Comparison of ENCODE assay signal across 8 cellular contexts in the genomic region with DNA sequence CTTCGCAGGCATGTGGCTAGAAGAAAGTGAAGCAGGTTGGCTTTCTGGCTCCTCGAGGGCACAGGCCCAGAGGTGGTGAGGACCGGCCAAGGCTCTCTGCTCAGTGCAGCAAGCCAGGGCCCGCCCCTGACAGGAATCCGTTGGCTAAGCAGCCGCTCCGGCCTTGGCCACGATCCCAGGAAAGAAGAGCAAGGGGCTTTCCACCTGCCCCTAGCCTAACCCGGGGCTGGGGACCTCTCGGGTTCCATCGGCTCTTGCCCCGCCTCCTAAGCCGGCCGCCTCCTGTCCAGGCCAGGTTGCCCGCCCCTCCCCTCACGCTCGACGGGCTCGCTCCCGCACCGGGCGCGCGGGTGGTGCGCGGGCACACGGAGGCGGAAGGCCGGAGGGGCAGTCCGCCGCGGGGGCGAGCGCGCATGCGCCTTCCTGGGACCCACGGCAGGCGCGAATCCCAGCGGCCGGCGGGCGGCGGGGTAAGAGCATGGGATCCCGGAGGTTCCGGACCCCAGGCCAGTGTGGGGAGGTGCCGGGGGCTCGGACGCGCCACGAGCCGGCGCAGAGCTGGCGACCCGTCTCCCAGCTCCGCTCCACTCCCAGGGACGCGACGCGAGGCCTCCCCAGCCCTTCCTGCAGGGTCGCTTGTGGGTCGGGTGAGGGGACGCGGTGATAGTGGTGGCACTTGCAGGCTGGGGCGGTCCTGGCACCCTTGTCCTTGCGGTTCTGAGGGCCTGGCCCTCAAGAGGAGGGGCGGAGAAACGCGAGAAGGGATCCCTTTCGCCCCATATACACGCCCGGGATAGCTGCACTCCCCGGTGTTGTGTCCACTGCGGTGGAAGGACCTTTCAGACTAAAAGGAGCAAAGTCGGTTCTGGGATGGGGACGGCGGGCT. TPM values are rescaled to one million over a fixed set of nuclear protein-coding genes. Genes with fewer than 3 reads are reported as not detected.
DNase-seq lines count a peak whose midpoint lies in the region; ATAC-seq and TF ChIP-seq lines count a peak whose summit lies in the region.

TSS of gene ALG6 (plus strand) at position 410 of the 886 bp plus-strand sequence. CDS start 3,351 bp downstream, outside the sequence.

- peak in 4 of 9 donors; percentile 23 to 41 (median 34) for TF ChIP-seq CTCF in heart right ventricle (IDR thresholded peaks at IDR 0.05)
- peak in 3 of 6 experiments; percentile 20 to 56 (median 53) for TF ChIP-seq CTCF in upper lobe of left lung (IDR thresholded peaks at IDR 0.05)

- H3K4me1 ChIP-seq in heart right ventricle: peaks cover 0 to 18% (median 9%) of the 10 kb centered on the region in 9 donors
- H3K4me1 ChIP-seq in upper lobe of left lung: peaks cover 9 to 13% (median 11%) of the 10 kb centered on the region in 4 donors

- intact Hi-C loops in heart right ventricle (cut with DNase I): no loop called here
- intact Hi-C loops in posterior cingulate gyrus (cut with DNase I): loop anchor here (10.0 kb wide), 1 partner anchor 933 kb away; the partner anchor contains the start of gene USP1

- H3K27ac ChIP-seq in heart right ventricle: peak within 1 kb of the TSS in 9 of 10 donors; percentile 75 to 93 (median 83)
- H3K27ac ChIP-seq in upper lobe of left lung: peak within 1 kb of the TSS; percentile 76 to 92 (median 84)

- H3K36me3 ChIP-seq in heart right ventricle (peaks cover 0 to 20% (median 0%) of the 10 kb centered on the region in 9 donors), upper lobe of left lung (peaks cover 0 to 14% (median 10%) of the 10 kb centered on the region in 4 donors)

- TF ChIP-seq POLR2A in GM15510 (IDR thresholded peaks at IDR 0.05; ENCODE audit: borderline replicate concordance, extremely low read depth, insufficient read length) (peak; percentile 97), upper lobe of left lung (IDR thresholded peaks at IDR 0.05) (peak in 3 of 4 donors; percentile 32 to 90 (median 72))

- 1% methylated on average over 74 to 77 of the region's 77 CpGs for WGBS in heart right ventricle, 2 donors
- whole genome bisulfite sequencing in upper lobe of left lung, 2 donors: 2 to 3% methylated on average over 12 to 43 of the region's 77 CpGs

- peak; percentile 41 for DNase-seq in NCI-H1436 treated with DMSO at 0.1 percent for 48 hours (lab: John Stamatoyannopoulos, UW)
- peak; percentile 76 to 93 (median 77) for DNase-seq in T-helper 1 cell
- DNase-seq in amniotic epithelial cell (ENCODE audit: low read depth): peak; percentile 81
- peak; percentile 92 to 97 for DNase-seq in heart right ventricle
- peak; percentile 84 to 99 (median 92) for DNase-seq in posterior cingulate gyrus
- DNase-seq in upper lobe of left lung: peak; percentile 97 to 100

- H3K9me3 ChIP-seq in heart right ventricle: no peaks in the 10 kb centered on the region
- no peaks in the 10 kb centered on the region for H3K9me3 ChIP-seq in upper lobe of left lung

- H3K27me3 ChIP-seq in heart right ventricle (peaks cover 0 to 9% (median 0%) of the 10 kb centered on the region in 7 donors), upper lobe of left lung (no peaks in the 10 kb centered on the region)

- peak within 1 kb of the TSS; percentile 59 to 97 (median 88) for H3K4me3 ChIP-seq in heart right ventricle
- H3K4me3 ChIP-seq in upper lobe of left lung: peak within 1 kb of the TSS; percentile 46 to 90 (median 80)

- ATAC-seq in HG02870 (IDR thresholded peaks at IDR 0.05; ENCODE audit: unreplicated experiment) (peak; percentile 91), heart right ventricle (peak; percentile 99 to 100 (median 99)), upper lobe of left lung (ENCODE audit: low FRiP score in 2 of 2) (peak; percentile 98 to 100)

- TF ChIP-seq EP300 in upper lobe of left lung (IDR thresholded peaks at IDR 0.05): no peak

RNA-seq across cellular contexts. Expression of gene ALG6, which starts in this region (rescaled TPM):
- total RNA-seq in heart right ventricle (1 to 10 TPM; 3.3 to 5.8 (median 3.9) TPM), upper lobe of left lung (10 to 100 TPM in 2 of 6 donors, 1 to 10 TPM in 3, under 1 TPM in 1; 1.00 to 15.7 (median 9.3) TPM)
- 10 to 100 TPM in 1 of 2 donors, 1 to 10 TPM in 1; 5.2 to 20.8 TPM for polyA plus RNA-seq in heart right ventricle

Comparison
In these comparisons a context has a peak if more than half of its experiments do, and no peak if none do; other contexts are left out.
1. Peak in every context shown above with its lines: DNase-seq, ATAC-seq, H3K4me3 ChIP-seq and H3K27ac ChIP-seq.
2. DNase-seq: peak in every context shown above with its lines; median percentile 98 in upper lobe of left lung; 94 in heart right ventricle; 92 in posterior cingulate gyrus; 81 in amniotic epithelial cell; 77 in T-helper 1 cell; 41 in NCI-H1436 treated with DMSO at 0.1 percent for 48 hours.